ENCODE assay signal across 21 cellular contexts in the genomic region with DNA sequence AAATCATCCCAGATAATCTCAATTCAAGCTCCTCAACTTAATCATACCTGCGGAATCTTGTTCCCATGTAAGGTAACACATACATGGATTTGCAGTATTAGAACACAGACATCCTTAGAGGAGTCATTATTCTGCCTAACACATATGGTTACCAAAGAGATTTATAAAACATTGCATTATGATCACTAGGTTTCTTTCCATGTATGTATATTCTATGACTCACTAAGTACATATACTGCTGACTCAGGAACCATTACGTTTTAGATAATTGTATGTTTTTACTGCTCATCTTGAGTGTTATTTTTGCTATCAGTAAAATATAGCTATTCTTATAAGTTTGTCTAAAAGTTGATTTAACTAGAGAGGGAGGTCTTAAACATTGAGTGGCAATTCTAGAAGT.
A peak's percentile ranks its signal among the peaks of the same experiment; 100 is the strongest.
DNase-seq lines count a peak whose midpoint lies in the region; ATAC-seq, FAIRE-seq and TF ChIP-seq lines count a peak whose summit lies in the region.
"Had no signal": no experiment of that assay in that cellular context is flagged by ENCODE, and none has a peak within 500 bp of the region (broad histone marks: within the 10 kb centered on the region; RNA-seq: fewer than 3 reads in every experiment).

No MANE protein-coding gene starts in this region.

- no peak overlapping the region for H3K4me3 Mint-ChIP-seq in endodermal cell
- H3K4me3 Mint-ChIP-seq: IgD-negative memory B cell had no signal

- H3K4me3 ChIP-seq in astrocyte of the spinal cord (ENCODE audit: low read depth, low read length): no peak overlapping the region
- H3K4me3 ChIP-seq in mucosa of descending colon: no peak overlapping the region
- H3K4me3 ChIP-seq in endodermal cell (ENCODE audit: low read length): no peak overlapping the region
- H3K4me3 ChIP-seq: HAP-1, MG63, SJCRH30 had no signal

- no peak overlapping the region for H3K27ac Mint-ChIP-seq in endodermal cell
- H3K27ac Mint-ChIP-seq: IgD-negative memory B cell had no signal

- in situ Hi-C loops in astrocyte of the spinal cord (cut with HindIII; ENCODE audit: low sequenced_read_pairs): no loop called here

- TF ChIP-seq CTCF in astrocyte of the spinal cord (IDR thresholded peaks at IDR 0.05; ENCODE audit: low read depth, low read length) (no peak), mucosa of descending colon (IDR thresholded peaks at IDR 0.05) (no peak), endodermal cell (conservative IDR thresholded peaks at IDR 0.05) (no peak)

- peak; percentile 25 for ATAC-seq in mucosa of descending colon

- H3K36me3 Mint-ChIP-seq in endodermal cell (ENCODE audit: low read depth): peaks cover 1% of the 10 kb centered on the region
- H3K36me3 Mint-ChIP-seq: IgD-negative memory B cell had no signal

- peaks cover 9% of the 10 kb centered on the region for H3K9me3 Mint-ChIP-seq in endodermal cell

- FAIRE-seq in H54 (lab: Jason Lieb, UNC): peak; percentile 83

- 83 to 100% methylated on average over 1 to 2 of the region's 2 CpGs for WGBS in endodermal cell (ENCODE audit: insufficient coverage in 1 of 2, insufficient read length in 1 of 2), 2 experiments

- H3K27me3 Mint-ChIP-seq in endodermal cell (ENCODE audit: insufficient read depth): peaks cover 64% of the 10 kb centered on the region
- H3K27me3 Mint-ChIP-seq: IgD-negative memory B cell had no signal

- peaks cover 25% of the 10 kb centered on the region for H3K27me3 ChIP-seq in endodermal cell (ENCODE audit: control insufficient read depth, insufficient read depth, low read length, poor library complexity, severe bottlenecking)
- H3K27me3 ChIP-seq: MG63, SJCRH30 had no signal

- no peak for TF ChIP-seq POLR2A in H54 (IDR thresholded peaks at IDR 0.05; ENCODE audit: low read depth, low read length)

- H3K36me3 ChIP-seq in mucosa of descending colon (ENCODE audit: low read depth) (no peaks in the 10 kb centered on the region), endodermal cell (ENCODE audit: control insufficient read depth, insufficient read depth, low read length) (no peaks in the 10 kb centered on the region)
- H3K36me3 ChIP-seq: HAP-1, MG63, SJCRH30 had no signal

- DNase-seq in H54 (ENCODE audit: insufficient read length, low spot score) (no peak), HT1080 (ENCODE audit: low read depth) (peak; percentile 43), astrocyte of the spinal cord (ENCODE audit: low read depth, low spot score) (peak; percentile 2), mucosa of descending colon (no peak), activated T-cell treated with anti-CD3 and anti-CD28 coated beads for 4 hours (no peak), NCI-H526 (lab: John Stamatoyannopoulos, UW) (no peak), endodermal cell (no peak)
- DNase-seq: AML-193, GDM1, Karpas-422, MG63, NCI-H1105 treated with DMSO at 0.1 percent for 48 hours, NCI-H1694 treated with DMSO at 0.1 percent for 48 hours, NCI-H510A, NCI-H82, OCI-M1, RPMI8226, SJCRH30 had no signal

- H3K4me1 ChIP-seq in mucosa of descending colon (ENCODE audit: low read depth): no peaks in the 10 kb centered on the region
- H3K4me1 ChIP-seq in endodermal cell (ENCODE audit: control insufficient read depth, insufficient read depth, low read length): no peaks in the 10 kb centered on the region
- H3K4me1 ChIP-seq: HAP-1, SJCRH30 had no signal

- H3K27ac ChIP-seq in endodermal cell (ENCODE audit: low read depth, low read length): no peak overlapping the region
- H3K27ac ChIP-seq: C4-2B, SJCRH30 had no signal

- H3K4me1 Mint-ChIP-seq in endodermal cell: peaks cover 8% of the 10 kb centered on the region
- H3K4me1 Mint-ChIP-seq: IgD-negative memory B cell had no signal

- intact Hi-C loops in mucosa of descending colon (cut with DNase I, micrococcal nuclease): no loop called here

- H3K9ac ChIP-seq in endodermal cell (ENCODE audit: extremely low read depth, low read length, poor library complexity, severe bottlenecking): no peak overlapping the region

- no peaks in the 10 kb centered on the region for H3K9me3 ChIP-seq in mucosa of descending colon
- H3K9me3 ChIP-seq in endodermal cell (ENCODE audit: control insufficient read depth, low read length): no peaks in the 10 kb centered on the region
- H3K9me3 ChIP-seq: HAP-1, SJCRH30 had no signal

Comparison
In these comparisons a context has a peak if more than half of its experiments do, and no peak if none do; other contexts are left out.
1. DNase-seq: peak in HT1080 (single experiment) and astrocyte of the spinal cord (single experiment); none in H54 (single experiment), mucosa of descending colon (0 of 3), activated T-cell treated with anti-CD3 and anti-CD28 coated beads for 4 hours (single experiment), NCI-H526 (0 of 2) and endodermal cell (single experiment).